31 cellular contexts compared by ENCODE assay signal in the genomic region with DNA sequence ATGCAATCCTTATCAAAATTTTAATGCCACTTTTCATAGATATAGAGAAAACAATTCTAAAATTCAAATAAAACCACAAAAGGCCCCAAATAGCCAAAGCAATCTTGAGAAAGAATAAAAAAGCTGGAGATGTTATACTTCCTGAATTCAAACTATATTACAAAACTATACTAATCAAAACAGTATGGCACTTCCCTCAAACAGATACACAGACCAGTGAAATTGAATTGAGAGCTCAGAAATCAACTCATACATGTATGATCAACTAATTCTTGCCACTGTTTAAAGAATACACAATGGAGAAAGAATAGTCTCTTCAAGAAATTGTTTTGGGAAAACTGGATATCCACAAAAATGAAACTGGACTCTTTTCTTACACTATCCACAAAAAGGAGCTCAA. TPM values are rescaled to one million over a fixed set of nuclear protein-coding genes. Genes with fewer than 3 reads are reported as not detected.
"Had no signal": no experiment of that assay in that cellular context is flagged by ENCODE, and none has a peak within 500 bp of the region (broad histone marks: within the 10 kb centered on the region; RNA-seq: fewer than 3 reads in every experiment).

No MANE protein-coding gene starts in this region.

- H3K36me3 ChIP-seq: esophagus squamous epithelium, gastrocnemius medialis, heart right ventricle, left lung, lower lobe of right lung had no signal

- H3K4me1 Mint-ChIP-seq: mesothelial cell of epicardium, naive B cell had no signal

- H3K4me1 ChIP-seq: esophagus squamous epithelium, gastrocnemius medialis, heart right ventricle, left lung, lower lobe of right lung had no signal

- H3K27me3 ChIP-seq: dorsolateral prefrontal cortex, esophagus squamous epithelium, gastrocnemius medialis, heart right ventricle, left lung had no signal

- ATAC-seq: esophagus mucosa, gastrocnemius medialis, heart right ventricle, left cardiac atrium, left lung, left ventricle myocardium superior, lower lobe of right lung, mucosa of descending colon had no signal

- H3K27ac ChIP-seq: coronary artery, dorsolateral prefrontal cortex, epithelial cell of prostate, esophagus squamous epithelium, gastrocnemius medialis, heart right ventricle, left lung, lower lobe of right lung had no signal

- FAIRE-seq: endometrium, keratinocyte had no signal

- H3K4me3 Mint-ChIP-seq: mesothelial cell of epicardium, naive B cell had no signal

- H3K27me3 Mint-ChIP-seq: naive B cell had no signal

- H3K4me3 ChIP-seq: coronary artery, dorsolateral prefrontal cortex, esophagus squamous epithelium, gastrocnemius medialis, heart right ventricle, left lung, lower lobe of right lung, mucosa of descending colon had no signal

- H3K36me3 Mint-ChIP-seq: mesothelial cell of epicardium, naive B cell had no signal

- DNase-seq: dermis blood vessel endothelial cell; dorsolateral prefrontal cortex; effector CD4-positive, alpha-beta T cell; effector memory CD4-positive, alpha-beta T cell; erythroblast; esophagus squamous epithelium; foreskin fibroblast; foreskin melanocyte; gastrocnemius medialis; glutamatergic neuron; head of caudate nucleus; heart right ventricle; hippocampal formation; left cardiac atrium; left lung; left ventricle myocardium superior; lower lobe of right lung; mesenchymal stem cell; mucosa of descending colon; naive B cell had no signal

- H3K27ac Mint-ChIP-seq: mesothelial cell of epicardium, naive B cell had no signal

RNA-seq across cellular contexts. Expression of a gene that starts 55.4 kb away (rescaled TPM):
- total RNA-seq: dermis blood vessel endothelial cell, esophagus mucosa, gastrocnemius medialis, glomerular endothelial cell, heart right ventricle, left cardiac atrium, left lung, left ventricle myocardium superior, lower leg skin, lower lobe of right lung, lung microvascular endothelial cell, mesenteric fat pad, mesothelial cell of epicardium, mucosa of descending colon, myocyte had no signal
- polyA plus RNA-seq: heart right ventricle, keratinocyte had no signal
